8 cellular contexts compared by ENCODE assay signal in the genomic region with DNA sequence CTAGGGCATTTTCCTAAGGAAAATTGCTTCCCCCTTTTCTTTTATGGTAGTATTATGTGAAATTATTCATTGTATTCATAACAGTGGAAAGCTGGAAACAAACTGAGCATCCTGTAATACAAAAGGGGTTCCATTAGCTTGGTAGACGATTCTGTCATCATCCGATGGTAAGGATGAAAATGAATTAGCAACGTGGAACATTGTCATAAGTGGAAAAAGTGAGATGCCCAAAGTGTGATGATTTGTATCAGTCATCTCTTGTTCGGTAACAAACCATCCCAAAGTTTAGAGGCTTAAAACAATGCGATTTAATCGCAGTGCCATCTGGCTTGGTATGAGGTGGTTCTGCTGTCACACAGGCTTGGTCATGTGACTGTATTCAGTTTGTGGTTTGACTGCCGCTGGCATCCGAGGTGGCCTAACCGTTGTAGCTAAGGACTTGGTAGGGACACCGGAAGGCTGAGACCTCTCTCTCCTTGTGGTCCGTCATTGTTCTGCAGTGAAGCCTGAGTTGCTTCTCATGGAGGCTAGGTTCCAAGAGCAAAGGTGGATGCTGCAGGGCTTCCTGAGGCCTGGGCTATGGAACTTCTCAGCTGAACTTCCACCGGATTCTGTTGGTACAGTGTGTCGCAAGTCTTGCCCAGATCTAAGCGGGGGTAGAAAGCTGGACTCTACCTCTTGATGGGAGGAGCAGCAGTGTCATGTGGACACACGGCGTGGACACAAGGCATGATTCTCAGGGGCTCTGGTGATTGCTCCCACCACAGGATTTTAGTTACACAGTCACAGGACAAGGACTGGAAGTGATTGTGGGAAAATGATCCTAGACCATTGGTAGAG. TPM values are rescaled to one million over a fixed set of nuclear protein-coding genes. Genes with fewer than 3 reads are reported as not detected.
DNase-seq lines count a peak whose midpoint lies in the region; ATAC-seq and TF ChIP-seq lines count a peak whose summit lies in the region.

No MANE protein-coding gene starts in this region.

- ATAC-seq in WTC11 (no peak), HG03342 (IDR thresholded peaks at IDR 0.05; ENCODE audit: unreplicated experiment) (no peak)

- H3K27me3 Mint-ChIP-seq in WTC11 (ENCODE audit: low read depth), result no peaks in the 10 kb centered on the region
- H3K27me3 Mint-ChIP-seq in dendritic cell treated with granulocyte-macrophage colony-stimulating factor and Interleukin-4, amounts not matched to agents 40 ng/mL and 50 ng/mL, for 4 days, result no peaks in the 10 kb centered on the region

- POLR2A ChIA-PET in WTC11 (lab: Charles Lee), result interaction anchor here (0.9 kb wide), 1 partner anchor 26 kb away, joined by 3 read pairs; no protein-coding TSS in a partner anchor

- no peaks in the 10 kb centered on the region for H3K9me3 Mint-ChIP-seq in WTC11
- H3K9me3 Mint-ChIP-seq in dendritic cell treated with granulocyte-macrophage colony-stimulating factor and Interleukin-4, amounts not matched to agents 40 ng/mL and 50 ng/mL, for 4 days, result no peaks in the 10 kb centered on the region

- H3K36me3 Mint-ChIP-seq in WTC11, result no peaks in the 10 kb centered on the region
- no peaks in the 10 kb centered on the region for H3K36me3 Mint-ChIP-seq in dendritic cell treated with granulocyte-macrophage colony-stimulating factor and Interleukin-4, amounts not matched to agents 40 ng/mL and 50 ng/mL, for 4 days (ENCODE audit: low read depth)

- CTCF ChIA-PET in WTC11 (lab: Charles Lee), result interaction anchor here (1.1 to 1.4 kb wide), 2 partner anchors 59 to 417 kb away, joined by 3 read pairs; no protein-coding TSS in a partner anchor

- H3K4me1 Mint-ChIP-seq in WTC11, result peaks cover 83% of the 10 kb centered on the region
- peaks cover 99% of the 10 kb centered on the region for H3K4me1 Mint-ChIP-seq in dendritic cell treated with granulocyte-macrophage colony-stimulating factor and Interleukin-4, amounts not matched to agents 40 ng/mL and 50 ng/mL, for 4 days (ENCODE audit: low read depth)

- intact Hi-C loops in dendritic cell treated with granulocyte-macrophage colony-stimulating factor and Interleukin-4, amounts not matched to agents 40 ng/mL and 50 ng/mL, for 4 days (cut with micrococcal nuclease), result no loop called here

- H3K27ac Mint-ChIP-seq in WTC11, result peak overlapping the region; percentile 55
- H3K27ac Mint-ChIP-seq in dendritic cell treated with granulocyte-macrophage colony-stimulating factor and Interleukin-4, amounts not matched to agents 40 ng/mL and 50 ng/mL, for 4 days, result peak overlapping the region; percentile 84

- TF ChIP-seq CTCF in WTC11 (IDR thresholded peaks at IDR 0.05), result no peak

- no peak overlapping the region for H3K4me3 Mint-ChIP-seq in WTC11
- H3K4me3 Mint-ChIP-seq in dendritic cell treated with granulocyte-macrophage colony-stimulating factor and Interleukin-4, amounts not matched to agents 40 ng/mL and 50 ng/mL, for 4 days, result peak overlapping the region; percentile 4

- DNase-seq in HuH-7.5 (ENCODE audit: low spot score) (peak; percentile 55), WTC11 (ENCODE audit: low spot score) (no peak), GM03348 (ENCODE audit: low spot score) (no peak), mucosa of gallbladder (ENCODE audit: low spot score) (no peak), AG20443 (ENCODE audit: low spot score) (no peak)
- peak in 2 of 3 donors; percentile 9 to 14 for DNase-seq in stimulated activated CD4-positive, alpha-beta T cell treated with anti-CD3 and anti-CD28 coated beads, TNF-alpha, amount 100 ng/mL, for 1 hour (ENCODE audit: low read depth in 3 of 3, low spot score in 1 of 3)

TF ChIP-seq in WTC11, 78 proteins besides CTCF, POLR2A, EP300 and RAD21:
- peak; percentile 64 for TF ChIP-seq GABPB1 (CRISPR knock-in tag; IDR thresholded peaks at IDR 0.05)
- no peak for TF ChIP-seq SMAD3 (CRISPR knock-in tag; IDR thresholded peaks at IDR 0.05; ENCODE audit: borderline replicate concordance)
- no peak for TF ChIP-seq FOXP1 (CRISPR knock-in tag; IDR thresholded peaks at IDR 0.05; ENCODE audit: borderline replicate concordance)

RNA-seq across cellular contexts. Expression of gene BCR, which starts 36.2 kb away (rescaled TPM):
- 96.5 to 129 TPM (median 105 TPM) in 3 replicates for total RNA-seq in WTC11 (2021)
- 58.6 TPM for total RNA-seq in mucosa of gallbladder

Comparison
In these comparisons a context has a peak if more than half of its experiments do, and no peak if none do; other contexts are left out.
1. DNase-seq: peak in HuH-7.5 (single experiment) and stimulated activated CD4-positive, alpha-beta T cell treated with anti-CD3 and anti-CD28 coated beads, TNF-alpha, amount 100 ng/mL, for 1 hour (2 of 3); none in WTC11 (single experiment), GM03348 (single experiment), mucosa of gallbladder (single experiment) and AG20443 (single experiment).